In genomic region chr12:52010152-52010622, GRCh38 we compare ENCODE assay signal across 9 cellular contexts. TPM values are rescaled to one million over a fixed set of nuclear protein-coding genes. Genes with fewer than 3 reads are reported as not detected.
A peak's percentile ranks its signal among the peaks of the same experiment; 100 is the strongest.
DNase-seq lines count a peak whose midpoint lies in the region; ATAC-seq and TF ChIP-seq lines count a peak whose summit lies in the region.
"Had no signal": no experiment of that assay in that cellular context is flagged by ENCODE, and none has a peak within 500 bp of the region (broad histone marks: within the 10 kb centered on the region; RNA-seq: fewer than 3 reads in every experiment).

No MANE protein-coding gene starts in this region.

- TF ChIP-seq POLR2A in heart left ventricle (IDR thresholded peaks at IDR 0.05): peak in 1 of 2 donors; percentile 25

- H3K4me1 Mint-ChIP-seq in progenitor cell of endocrine pancreas (ENCODE audit: low read depth): peaks cover 15% of the 10 kb centered on the region

- intact Hi-C loops in heart left ventricle (cut with DNase I): no loop called here

- TF ChIP-seq CTCF in WI38 (IDR thresholded peaks at IDR 0.05; ENCODE audit: low read depth, low read length): no peak
- no peak for TF ChIP-seq CTCF in heart left ventricle (IDR thresholded peaks at IDR 0.05)
- no peak for TF ChIP-seq CTCF in progenitor cell of endocrine pancreas (IDR thresholded peaks at IDR 0.05; ENCODE audit: unreplicated experiment)

- peaks cover 0 to 55% (median 33%) of the 10 kb centered on the region in 12 donors for H3K4me1 ChIP-seq in heart left ventricle

- no peak overlapping the region for H3K27ac Mint-ChIP-seq in progenitor cell of endocrine pancreas

- H3K27ac ChIP-seq in heart left ventricle: peak overlapping the region; percentile 85 to 99 (median 94)

- H3K36me3 ChIP-seq in heart left ventricle: peaks cover 0 to 50% (median 36%) of the 10 kb centered on the region in 9 donors

- H3K27me3 Mint-ChIP-seq in progenitor cell of endocrine pancreas: peaks cover 37% of the 10 kb centered on the region

- peak; percentile 77 for DNase-seq in COR-L47 (lab: John Stamatoyannopoulos, UW)
- DNase-seq in heart left ventricle: peak; percentile 89 to 91 (median 89)
- no peak for DNase-seq in progenitor cell of endocrine pancreas (ENCODE audit: low spot score, unreplicated experiment)
- no peak for DNase-seq in NCI-H146 treated with DMSO at 0.1 percent for 48 hours (lab: John Stamatoyannopoulos, UW; ENCODE audit: unreplicated experiment)

- WGBS in heart left ventricle, 4 donors: 26 to 47% (median 29%) methylated on average over 7 to 11 of the region's 11 CpGs

- H3K9me3 Mint-ChIP-seq in progenitor cell of endocrine pancreas (ENCODE audit: low read depth): no peaks in the 10 kb centered on the region

- H3K27me3 ChIP-seq in heart left ventricle: peaks cover 0 to 20% (median 4%) of the 10 kb centered on the region in 9 donors

- H3K9me3 ChIP-seq in heart left ventricle: no peaks in the 10 kb centered on the region

- H3K4me3 Mint-ChIP-seq in progenitor cell of endocrine pancreas (ENCODE audit: low read depth): peak overlapping the region; percentile 41

- H3K4me3 ChIP-seq in WI38 (ENCODE audit: low read depth, low read length) (peak overlapping the region; percentile 1; the same call in 1 of the 2 replicates), heart left ventricle (peak overlapping the region in 11 of 12 donors; percentile 20 to 93 (median 86))

- peak; percentile 73 to 85 (median 80) for ATAC-seq in heart left ventricle
- ATAC-seq in HG03354 (IDR thresholded peaks at IDR 0.05; ENCODE audit: poor library complexity, severe bottlenecking, unreplicated experiment): no peak
- no peak for ATAC-seq in HG02759 (IDR thresholded peaks at IDR 0.05; ENCODE audit: unreplicated experiment)
- ATAC-seq in GM18498 (IDR thresholded peaks at IDR 0.05; ENCODE audit: unreplicated experiment): no peak

- peaks cover 11% of the 10 kb centered on the region for H3K36me3 Mint-ChIP-seq in progenitor cell of endocrine pancreas (ENCODE audit: insufficient read depth)

RNA-seq across cellular contexts. Expression of gene TAMALIN, which starts 3.4 kb away (rescaled TPM):
- 10 to 100 TPM; 12.9 to 38.0 (median 17.6) TPM for total RNA-seq in heart left ventricle
- polyA plus RNA-seq in heart left ventricle: 10 to 100 TPM; 17.8 to 26.5 TPM
- 12.5 and 15.5 TPM in 2 replicates for total RNA-seq in progenitor cell of endocrine pancreas
- total RNA-seq: bronchial epithelial cell had no signal

RNA-seq across cellular contexts. Expression of gene NR4A1, which starts 41.1 kb away (rescaled TPM):
- total RNA-seq in heart left ventricle (100 to 1,000 TPM in 2 of 9 donors, 10 to 100 TPM in 7; 22.0 to 140 (median 42.0) TPM), progenitor cell of endocrine pancreas (21.7 and 22.8 TPM in 2 replicates)
- 10 to 100 TPM; 59.5 to 66.3 TPM for polyA plus RNA-seq in heart left ventricle

RNA-seq across cellular contexts. Expression of gene ACVR1B, which starts 58.7 kb away (rescaled TPM):
- total RNA-seq in heart left ventricle (10 to 100 TPM in 7 of 9 donors, 1 to 10 TPM in 2; 7.4 to 19.8 (median 11.6) TPM), progenitor cell of endocrine pancreas (65.1 and 65.7 TPM in 2 replicates)
- polyA plus RNA-seq in heart left ventricle: 10 to 100 TPM in 1 of 2 donors, 1 to 10 TPM in 1; 7.7 to 13.3 TPM

RNA-seq across cellular contexts. Expression of gene ATG101, which starts 59.6 kb away (rescaled TPM):
- total RNA-seq in heart left ventricle (10 to 100 TPM; 18.9 to 46.7 (median 24.1) TPM), progenitor cell of endocrine pancreas (23.5 and 26.4 TPM in 2 replicates)
- 100 to 1,000 TPM in 1 of 2 donors, 10 to 100 TPM in 1; 22.1 to 108 TPM for polyA plus RNA-seq in heart left ventricle

Comparison
In these comparisons a context has a peak if more than half of its experiments do, and no peak if none do; other contexts are left out.
1. DNase-seq: peak in COR-L47 (single experiment) and heart left ventricle (5 of 5); none in progenitor cell of endocrine pancreas (single experiment) and NCI-H146 treated with DMSO at 0.1 percent for 48 hours (single experiment).
2. ATAC-seq: peak in heart left ventricle (4 of 4); none in HG03354 (single experiment), HG02759 (single experiment) and GM18498 (single experiment).